ENCODE assay signal across 8 cellular contexts in genomic region chr1:236476019-236476418, GRCh38.
"Had no signal": no experiment of that assay in that cellular context is flagged by ENCODE, and none has a peak within 500 bp of the region (broad histone marks: within the 10 kb centered on the region; RNA-seq: fewer than 3 reads in every experiment).

No MANE protein-coding gene starts in this region.

- DNase-seq: GDM1, GF-D8 had no signal

- FAIRE-seq: G401.6, GM12878, GM12891, GM12892, GM18507, GM19239 had no signal

- H3K4me3 ChIP-seq: GM12878 had no signal

- ATAC-seq: GM12878 had no signal
